Comparison of ENCODE assay signal across 8 cellular contexts in the genomic region with DNA sequence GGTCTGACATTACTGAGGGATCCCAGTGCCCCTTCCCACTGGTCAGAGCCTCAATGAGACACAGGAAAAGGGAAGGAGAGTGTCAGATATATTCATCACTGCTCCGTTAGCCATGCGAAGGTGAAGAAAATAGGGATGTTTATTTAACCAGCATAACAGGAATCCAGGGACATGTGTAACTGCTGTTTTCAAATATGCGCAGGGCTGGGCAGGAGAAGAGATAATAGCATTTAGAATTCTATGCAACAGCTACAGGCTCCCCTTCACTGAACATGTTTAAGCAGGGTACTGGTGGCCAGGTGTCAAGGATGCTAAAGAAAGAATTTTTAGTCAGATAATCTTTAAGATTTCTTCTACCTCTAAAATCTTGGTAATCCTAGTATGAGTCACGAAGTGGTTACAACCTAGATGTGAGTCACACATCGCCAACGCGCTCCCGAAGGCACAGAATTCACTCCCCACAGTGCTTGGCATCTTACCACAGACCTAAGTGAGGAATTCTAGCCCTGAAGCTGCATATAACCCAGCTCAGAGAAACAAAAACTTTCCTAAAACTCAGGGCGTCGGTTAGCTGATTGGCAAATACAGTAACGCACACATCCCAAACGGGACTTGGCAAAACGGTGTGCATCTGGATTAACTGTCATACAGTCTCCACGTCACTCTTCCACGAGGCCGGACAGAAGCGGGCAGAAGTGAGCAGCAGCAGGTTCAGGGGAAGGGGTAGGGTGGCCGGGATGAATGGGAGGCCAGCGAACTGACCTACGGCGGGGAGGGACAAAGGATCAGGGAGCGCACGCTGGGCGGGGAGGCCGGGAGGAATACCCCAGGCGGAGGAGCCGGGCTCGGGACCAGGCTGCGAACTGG. TPM values are rescaled to one million over a fixed set of nuclear protein-coding genes. Genes with fewer than 3 reads are reported as not detected.
A peak's percentile ranks its signal among the peaks of the same experiment; 100 is the strongest.
DNase-seq lines count a peak whose midpoint lies in the region; ATAC-seq and TF ChIP-seq lines count a peak whose summit lies in the region.

No MANE protein-coding gene starts in this region.

- H3K4me3 ChIP-seq in A673 (ENCODE audit: low read depth, low read length, poor library complexity, severe bottlenecking), result peak overlapping the region; percentile 94

- peak; percentile 39 for ATAC-seq in GM18861 (IDR thresholded peaks at IDR 0.05; ENCODE audit: unreplicated experiment)
- peak; percentile 24 for ATAC-seq in HG03139 (IDR thresholded peaks at IDR 0.05; ENCODE audit: unreplicated experiment)
- no peak for ATAC-seq in naive B cell (ENCODE audit: low read depth in 2 of 2)
- peak; percentile 54 for ATAC-seq in stimulated activated naive CD8-positive, alpha-beta T cell treated with anti-CD3 and anti-CD28 coated beads, Interleukin-15, amount 100 ng/mL, for 72 hours

- intact Hi-C loops in A673 (cut with micrococcal nuclease; ENCODE audit: unreplicated experiment), result loop anchor here (5.0 kb wide), 1 partner anchor 105 kb away; the partner anchor contains the start of gene TMEM245

- H3K27ac ChIP-seq in A673 (ENCODE audit: low read depth, low read length, poor library complexity, severe bottlenecking), result peak overlapping the region; percentile 84

- peak; percentile 80 for DNase-seq in A673 (ENCODE audit: low spot score)
- DNase-seq in NOMO-1 treated with dmso at 0.1 percent for 144 hours (lab: John Stamatoyannopoulos, UW; ENCODE audit: unreplicated experiment), result peak; percentile 10
- peak; percentile 73 for DNase-seq in activated T-cell treated with anti-CD3 and anti-CD28 coated beads, Interleukin-2, amount 50 U/mL, for 24 hours
- peak; percentile 95 for DNase-seq in fibroblast of gingiva (ENCODE audit: low read depth)
- peak; percentile 5 for DNase-seq in naive B cell
- DNase-seq in stimulated activated naive CD8-positive, alpha-beta T cell treated with anti-CD3 and anti-CD28 coated beads, Interleukin-15, amount 100 ng/mL, for 72 hours, result peak; percentile 46 to 49

- H3K27ac Mint-ChIP-seq in activated T-cell treated with anti-CD3 and anti-CD28 coated beads, Interleukin-2, amount 50 U/mL, for 24 hours, result peak overlapping the region; percentile 92
- H3K27ac Mint-ChIP-seq in naive B cell, result peak overlapping the region in 5 of 6 donors; percentile 55 to 96 (median 89)
- H3K27ac Mint-ChIP-seq in stimulated activated naive CD8-positive, alpha-beta T cell treated with anti-CD3 and anti-CD28 coated beads, Interleukin-15, amount 100 ng/mL, for 72 hours, result peak overlapping the region; percentile 86 to 94

- no peaks in the 10 kb centered on the region for H3K27me3 ChIP-seq in A673 (replicated peaks; ENCODE audit: insufficient read depth, low read depth, low read length, poor library complexity)

- peaks cover 4% of the 10 kb centered on the region for H3K36me3 Mint-ChIP-seq in activated T-cell treated with anti-CD3 and anti-CD28 coated beads, Interleukin-2, amount 50 U/mL, for 24 hours (ENCODE audit: low read depth)
- no peaks in the 10 kb centered on the region for H3K36me3 Mint-ChIP-seq in naive B cell

- no peaks in the 10 kb centered on the region for H3K9me3 Mint-ChIP-seq in activated T-cell treated with anti-CD3 and anti-CD28 coated beads, Interleukin-2, amount 50 U/mL, for 24 hours
- no peaks in the 10 kb centered on the region for H3K9me3 Mint-ChIP-seq in naive B cell
- no peaks in the 10 kb centered on the region for H3K9me3 Mint-ChIP-seq in stimulated activated naive CD8-positive, alpha-beta T cell treated with anti-CD3 and anti-CD28 coated beads, Interleukin-15, amount 100 ng/mL, for 72 hours

- H3K36me3 ChIP-seq in A673 (ENCODE audit: insufficient read depth, low read length, poor library complexity, severe bottlenecking), result no peaks in the 10 kb centered on the region

- H3K27me3 Mint-ChIP-seq in activated T-cell treated with anti-CD3 and anti-CD28 coated beads, Interleukin-2, amount 50 U/mL, for 24 hours, result no peaks in the 10 kb centered on the region
- H3K27me3 Mint-ChIP-seq in naive B cell, result peaks cover 16 to 20% (median 20%) of the 10 kb centered on the region in 3 donors
- peaks cover 2% of the 10 kb centered on the region for H3K27me3 Mint-ChIP-seq in stimulated activated naive CD8-positive, alpha-beta T cell treated with anti-CD3 and anti-CD28 coated beads, Interleukin-15, amount 100 ng/mL, for 72 hours

- POLR2A ChIA-PET in A673 (lab: Charles Lee; ENCODE audit: low non-redundant PET), result no interaction called here

- peaks cover 33% of the 10 kb centered on the region for H3K4me1 ChIP-seq in A673 (ENCODE audit: insufficient read depth, low read length, poor library complexity, severe bottlenecking)

- TF ChIP-seq CTCF in A673 (conservative IDR thresholded peaks at IDR 0.05; ENCODE audit: low read depth, low read length), result no peak

- H3K4me1 Mint-ChIP-seq in activated T-cell treated with anti-CD3 and anti-CD28 coated beads, Interleukin-2, amount 50 U/mL, for 24 hours (ENCODE audit: low read depth), result peaks cover 32% of the 10 kb centered on the region
- H3K4me1 Mint-ChIP-seq in naive B cell, result peaks cover 20 to 38% (median 21%) of the 10 kb centered on the region in 3 donors
- H3K4me1 Mint-ChIP-seq in stimulated activated naive CD8-positive, alpha-beta T cell treated with anti-CD3 and anti-CD28 coated beads, Interleukin-15, amount 100 ng/mL, for 72 hours, result peaks cover 32% of the 10 kb centered on the region

- H3K4me3 Mint-ChIP-seq in activated T-cell treated with anti-CD3 and anti-CD28 coated beads, Interleukin-2, amount 50 U/mL, for 24 hours, result peak overlapping the region; percentile 87
- peak overlapping the region; percentile 90 to 98 (median 95) for H3K4me3 Mint-ChIP-seq in naive B cell
- H3K4me3 Mint-ChIP-seq in stimulated activated naive CD8-positive, alpha-beta T cell treated with anti-CD3 and anti-CD28 coated beads, Interleukin-15, amount 100 ng/mL, for 72 hours, result peak overlapping the region; percentile 91 to 98

- CTCF ChIA-PET in A673 (lab: Charles Lee), result no interaction called here

- TSS peak; percentile 39 for BruUV-seq in A673 (replicated peaks; lab: Mats Ljungman, UMichigan)

- H3K9me3 ChIP-seq in A673 (ENCODE audit: low read depth, low read length, poor library complexity, severe bottlenecking), result no peaks in the 10 kb centered on the region

RNA-seq across cellular contexts. Expression of gene CTNNAL1, which starts 1.1 kb away (rescaled TPM):
- total RNA-seq in A673 (2021), result 72.0 and 72.5 TPM in 2 replicates
- 1 to 10 TPM in 1 of 6 donors, under 1 TPM in 3, not detected in 2; 0.32 to 1.1 (median 0.80) TPM for polyA plus RNA-seq in naive B cell (ENCODE audit: low read depth in 6 of 6)

Comparison
In these comparisons a context has a peak if more than half of its experiments do, and no peak if none do; other contexts are left out.
1. DNase-seq: peak in every context shown above with its lines; median percentile 95 in fibroblast of gingiva; 80 in A673; 73 in activated T-cell treated with anti-CD3 and anti-CD28 coated beads, Interleukin-2, amount 50 U/mL, for 24 hours; 48 in stimulated activated naive CD8-positive, alpha-beta T cell treated with anti-CD3 and anti-CD28 coated beads, Interleukin-15, amount 100 ng/mL, for 72 hours; 10 in NOMO-1 treated with dmso at 0.1 percent for 144 hours; 5 in naive B cell.
2. ATAC-seq: peak in GM18861 (single experiment), HG03139 (single experiment) and stimulated activated naive CD8-positive, alpha-beta T cell treated with anti-CD3 and anti-CD28 coated beads, Interleukin-15, amount 100 ng/mL, for 72 hours (single experiment); none in naive B cell (0 of 2).
3. Peak in every context shown above with its lines, with median percentiles within 50 percentile points of each other: H3K27ac Mint-ChIP-seq and H3K4me3 Mint-ChIP-seq.